24 cellular contexts compared by ENCODE assay signal in genomic region chr2:237623428-237624403, GRCh38. TPM values are rescaled to one million over a fixed set of nuclear protein-coding genes. Genes with fewer than 3 reads are reported as not detected.
"Had no signal": no experiment of that assay in that cellular context is flagged by ENCODE, and none has a peak within 500 bp of the region (broad histone marks: within the 10 kb centered on the region; RNA-seq: fewer than 3 reads in every experiment).

No MANE protein-coding gene starts in this region.

- H3K9me3 ChIP-seq: gastroesophageal sphincter, heart right ventricle, ovary, suprapubic skin had no signal

- H3K4me3 ChIP-seq: gastroesophageal sphincter, heart right ventricle, ovary, suprapubic skin had no signal

- H3K4me3 Mint-ChIP-seq: activated naive CD8-positive, alpha-beta T cell treated with anti-CD3 and anti-CD28 coated beads, Interleukin-2, amount 10 ng/mL, durations not matched to agents 7 days and 5 days; nephron progenitor cell had no signal

- H3K27ac Mint-ChIP-seq: activated naive CD8-positive, alpha-beta T cell treated with anti-CD3 and anti-CD28 coated beads, Interleukin-2, amount 10 ng/mL, durations not matched to agents 7 days and 5 days; nephron progenitor cell had no signal

- H3K36me3 ChIP-seq: gastroesophageal sphincter, heart right ventricle, ovary, suprapubic skin had no signal

- H3K27me3 ChIP-seq: gastroesophageal sphincter, ovary, suprapubic skin had no signal

- DNase-seq: activated CD4-positive, alpha-beta T cell treated with anti-CD3 and anti-CD28 coated beads for 1 hour; activated CD4-positive, alpha-beta T cell treated with anti-CD3 and anti-CD28 coated beads, Interleukin-2, amount 50 U/mL, for 4 hours; activated naive CD4-positive, alpha-beta T cell; activated naive CD8-positive, alpha-beta T cell treated with anti-CD3 and anti-CD28 coated beads, Interleukin-2, amount 10 ng/mL, durations not matched to agents 7 days and 5 days; activated T-cell treated with anti-CD3 and anti-CD28 coated beads for 4 hours; cerebellar nuclear complex; effector memory CD4-positive, alpha-beta T cell; heart right ventricle; nephron progenitor cell; ovary; stimulated activated CD4-positive, alpha-beta T cell treated with anti-CD3 and anti-CD28 coated beads, Interleukin-15, amount 100 ng/mL, for 24 hours; stimulated activated CD4-positive, alpha-beta T cell treated with anti-CD3 and anti-CD28 coated beads, Interleukin-4, amount 100 ng/mL, for 1 hour; stimulated activated naive CD4-positive, alpha-beta T cell treated with Interleukin-2 at 50 U/mL for 16 hours; T-helper 1 cell; T1000; trophoblast cell had no signal

- H3K27ac ChIP-seq: epithelial cell of prostate, ovary, suprapubic skin, VCaP had no signal

- H3K9me3 Mint-ChIP-seq: activated naive CD8-positive, alpha-beta T cell treated with anti-CD3 and anti-CD28 coated beads, Interleukin-2, amount 10 ng/mL, durations not matched to agents 7 days and 5 days had no signal

- H3K36me3 Mint-ChIP-seq: activated naive CD8-positive, alpha-beta T cell treated with anti-CD3 and anti-CD28 coated beads, Interleukin-2, amount 10 ng/mL, durations not matched to agents 7 days and 5 days had no signal

RNA-seq across cellular contexts. Expression of gene RAB17, which starts 33.2 kb away (rescaled TPM):
- total RNA-seq: activated naive CD8-positive, alpha-beta T cell treated with anti-CD3 and anti-CD28 coated beads, Interleukin-2, amount 10 ng/mL, durations not matched to agents 7 days and 5 days had no signal

RNA-seq across cellular contexts. Expression of gene PRLH, which starts 57.3 kb away (rescaled TPM):
- total RNA-seq: activated naive CD8-positive, alpha-beta T cell treated with anti-CD3 and anti-CD28 coated beads, Interleukin-2, amount 10 ng/mL, durations not matched to agents 7 days and 5 days; gastroesophageal sphincter; heart right ventricle; lung microvascular endothelial cell; mononuclear cell; ovary; pulmonary artery endothelial cell; skeletal muscle tissue; suprapubic skin had no signal
